9 cellular contexts compared by ENCODE assay signal in the genomic region with DNA sequence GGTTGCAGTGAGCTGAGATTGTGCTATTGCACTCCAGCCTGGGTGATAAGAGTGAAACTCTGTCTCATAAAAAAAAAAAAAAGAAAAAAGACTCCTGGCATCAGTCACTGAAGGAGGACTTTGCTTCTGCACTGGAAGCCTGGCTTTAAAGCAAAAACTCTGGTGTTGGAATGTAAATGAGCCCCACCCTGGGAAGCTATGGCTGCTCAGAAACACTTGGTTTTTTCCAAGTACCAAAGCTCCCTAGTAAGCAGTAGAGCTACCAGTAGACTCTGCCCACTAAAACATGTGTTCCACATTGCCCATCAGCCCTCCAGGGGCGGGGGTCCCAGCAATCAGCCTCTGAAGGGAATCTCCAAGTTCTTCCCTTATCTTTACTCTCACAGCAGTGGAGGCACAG.
A peak's percentile ranks its signal among the peaks of the same experiment; 100 is the strongest.
DNase-seq lines count a peak whose midpoint lies in the region; ATAC-seq and TF ChIP-seq lines count a peak whose summit lies in the region.
"Had no signal": no experiment of that assay in that cellular context is flagged by ENCODE, and none has a peak within 500 bp of the region (broad histone marks: within the 10 kb centered on the region; RNA-seq: fewer than 3 reads in every experiment).

No MANE protein-coding gene starts in this region.

- H3K4me1 ChIP-seq in gastroesophageal sphincter = peaks cover 16 to 50% (median 16%) of the 10 kb centered on the region in 3 donors

- no peaks in the 10 kb centered on the region for H3K36me3 ChIP-seq in gastroesophageal sphincter

- TF ChIP-seq EP300 in gastroesophageal sphincter (IDR thresholded peaks at IDR 0.05) = no peak

- peak overlapping the region; percentile 93 for H3K27ac Mint-ChIP-seq in osteocyte (ENCODE audit: unreplicated experiment)
- H3K27ac Mint-ChIP-seq: activated naive CD8-positive, alpha-beta T cell had no signal

- H3K4me1 Mint-ChIP-seq in osteocyte (ENCODE audit: unreplicated experiment) = peaks cover 61% of the 10 kb centered on the region

- 29% methylated on average over 1 of the region's 1 CpG; no CpG with 5 or more reads in 1 of the 2 donors for WGBS in gastroesophageal sphincter (ENCODE audit: low coverage in 1 of 2), 2 donors

- H3K9me3 Mint-ChIP-seq in osteocyte (ENCODE audit: unreplicated experiment) = no peaks in the 10 kb centered on the region

- ATAC-seq in gastroesophageal sphincter (peak; percentile 57), HG02852 (IDR thresholded peaks at IDR 0.05; ENCODE audit: unreplicated experiment) (no peak), GM19452 (IDR thresholded peaks at IDR 0.05; ENCODE audit: unreplicated experiment) (no peak)

- H3K27me3 Mint-ChIP-seq in osteocyte (ENCODE audit: unreplicated experiment) = no peaks in the 10 kb centered on the region

- H3K36me3 Mint-ChIP-seq in osteocyte (ENCODE audit: unreplicated experiment) = no peaks in the 10 kb centered on the region
- H3K36me3 Mint-ChIP-seq: activated naive CD8-positive, alpha-beta T cell had no signal

- no peak for TF ChIP-seq POLR2A in gastroesophageal sphincter (IDR thresholded peaks at IDR 0.05)

- H3K4me3 Mint-ChIP-seq in osteocyte (ENCODE audit: unreplicated experiment) = no peak overlapping the region
- H3K4me3 Mint-ChIP-seq: activated naive CD8-positive, alpha-beta T cell had no signal

- no peak overlapping the region for H3K27ac ChIP-seq in RWPE1
- H3K27ac ChIP-seq in gastroesophageal sphincter = peak overlapping the region; percentile 63 to 89 (median 76)

- H3K27me3 ChIP-seq in gastroesophageal sphincter = no peaks in the 10 kb centered on the region

- in situ Hi-C loops in Caki2 (cut with HindIII; ENCODE audit: low pct_unique_long_range_greater_than_20kb, low sequenced_read_pairs) = no loop called here

- POLR2A ChIA-PET in RWPE1 (lab: Yijun Ruan, JAX; ENCODE audit: low non-redundant PET) = interaction anchor here (0.6 kb wide), 1 partner anchor 12 kb away, joined by 7 read pairs; no protein-coding TSS in a partner anchor

- no peak overlapping the region for H3K4me3 ChIP-seq in gastroesophageal sphincter

- DNase-seq in Caki2 (ENCODE audit: low read depth) (peak; percentile 61), RWPE1 (ENCODE audit: low spot score) (peak; percentile 17), osteocyte (ENCODE audit: extremely low spot score, unreplicated experiment) (no peak), NCI-H2081 (lab: John Stamatoyannopoulos, UW) (no peak), nucleus accumbens (lab: John Stamatoyannopoulos, UW) (no peak)

- no peak for TF ChIP-seq CTCF in RWPE1 (conservative IDR thresholded peaks at IDR 0.05; ENCODE audit: low read depth)
- no peak for TF ChIP-seq CTCF in gastroesophageal sphincter (IDR thresholded peaks at IDR 0.05)
- TF ChIP-seq CTCF in osteocyte (IDR thresholded peaks at IDR 0.05) = no peak

- CTCF ChIA-PET in RWPE1 (lab: Yijun Ruan, JAX) = interaction anchor here (0.6 to 0.7 kb wide), 2 partner anchors 91 to 258 kb away, joined by 3 to 4 read pairs; no protein-coding TSS in a partner anchor

- H3K9me3 ChIP-seq in gastroesophageal sphincter = no peaks in the 10 kb centered on the region

Comparison
In these comparisons a context has a peak if more than half of its experiments do, and no peak if none do; other contexts are left out.
1. DNase-seq: peak in Caki2 (single experiment) and RWPE1 (single experiment); none in osteocyte (single experiment), NCI-H2081 (0 of 2) and nucleus accumbens (0 of 56).